ENCODE assay signal across 30 cellular contexts in genomic region chr12:20395791-20396550, GRCh38. TPM values are rescaled to one million over a fixed set of nuclear protein-coding genes. Genes with fewer than 3 reads are reported as not detected.
"Had no signal": no experiment of that assay in that cellular context is flagged by ENCODE, and none has a peak within 500 bp of the region (broad histone marks: within the 10 kb centered on the region; RNA-seq: fewer than 3 reads in every experiment).

No MANE protein-coding gene starts in this region.

- H3K27me3 ChIP-seq: brain microvascular endothelial cell, esophagus muscularis mucosa, foreskin keratinocyte, gastrocnemius medialis had no signal

- H3K27ac Mint-ChIP-seq: activated CD4-positive, alpha-beta memory T cell treated with anti-CD3 and anti-CD28 coated beads, Interleukin-2, amount 10 ng/mL, durations not matched to agents 7 days and 5 days; activated CD4-positive, alpha-beta T cell treated with anti-CD3 and anti-CD28 coated beads, Interleukin-2, amount 10 ng/mL, durations not matched to agents 7 days and 5 days; activated naive CD8-positive, alpha-beta T cell; activated T-cell treated with anti-CD3 and anti-CD28 coated beads, Interleukin-2, amount 50 U/mL, for 24 hours; activated T-cell treated with anti-CD3 and anti-CD28 coated beads, Interleukin-2, amount 50 U/mL, for 72 hours; effector memory CD8-positive, alpha-beta T cell; WTC11 had no signal

- H3K4me1 Mint-ChIP-seq: WTC11 had no signal

- H3K4me1 ChIP-seq: foreskin keratinocyte had no signal

- ATAC-seq: activated T-cell treated with anti-CD3 and anti-CD28 coated beads, Interleukin-2, amount 50 U/mL, for 72 hours; effector memory CD8-positive, alpha-beta T cell; foreskin keratinocyte; gastrocnemius medialis; WTC11 had no signal

- H3K27ac ChIP-seq: brain microvascular endothelial cell, esophagus muscularis mucosa, foreskin keratinocyte, gastrocnemius medialis, VCaP had no signal

- H3K27me3 Mint-ChIP-seq: activated CD4-positive, alpha-beta memory T cell treated with anti-CD3 and anti-CD28 coated beads, Interleukin-2, amount 10 ng/mL, durations not matched to agents 7 days and 5 days; activated CD4-positive, alpha-beta T cell treated with anti-CD3 and anti-CD28 coated beads, Interleukin-2, amount 10 ng/mL, durations not matched to agents 7 days and 5 days; activated naive CD8-positive, alpha-beta T cell; activated T-cell treated with anti-CD3 and anti-CD28 coated beads, Interleukin-2, amount 50 U/mL, for 24 hours; effector memory CD8-positive, alpha-beta T cell had no signal

- H3K36me3 ChIP-seq: brain microvascular endothelial cell, esophagus muscularis mucosa, gastrocnemius medialis had no signal

- H3K9me3 Mint-ChIP-seq: activated CD4-positive, alpha-beta memory T cell treated with anti-CD3 and anti-CD28 coated beads, Interleukin-2, amount 10 ng/mL, durations not matched to agents 7 days and 5 days; activated CD4-positive, alpha-beta T cell treated with anti-CD3 and anti-CD28 coated beads, Interleukin-2, amount 10 ng/mL, durations not matched to agents 7 days and 5 days; activated T-cell treated with anti-CD3 and anti-CD28 coated beads, Interleukin-2, amount 50 U/mL, for 24 hours; WTC11 had no signal

- H3K4me3 ChIP-seq: esophagus muscularis mucosa, gastrocnemius medialis had no signal

- DNase-seq: activated CD4-positive, alpha-beta memory T cell treated with anti-CD3 and anti-CD28 coated beads, Interleukin-2, amount 10 ng/mL, durations not matched to agents 7 days and 5 days; activated CD4-positive, alpha-beta T cell treated with anti-CD3 and anti-CD28 coated beads for 1 hour; activated CD4-positive, alpha-beta T cell treated with anti-CD3 and anti-CD28 coated beads for 4 hours; activated CD4-positive, alpha-beta T cell treated with anti-CD3 and anti-CD28 coated beads, Interleukin-2, amount 10 ng/mL, durations not matched to agents 7 days and 5 days; activated CD4-positive, alpha-beta T cell treated with anti-CD3 and anti-CD28 coated beads, Interleukin-2, amount 50 U/mL, for 4 hours; activated CD8-positive, alpha-beta memory T cell treated with anti-CD3 and anti-CD28 coated beads, Interleukin-2, amount 50 U/mL, for 48 hours; activated effector memory CD4-positive, alpha-beta T cell treated with Interleukin-2 at 50 U/mL for 16 hours; activated gamma-delta T cell treated with Interleukin-2 at 50 U/mL for 16 hours; activated naive CD4-positive, alpha-beta T cell treated with anti-CD3 and anti-CD28 coated beads, Interleukin-2, amount 50 U/mL, for 16 hours; activated naive CD4-positive, alpha-beta T cell treated with Interleukin-2 at 50 U/mL for 16 hours; activated T-cell treated with anti-CD3 and anti-CD28 coated beads for 4 hours; activated T-cell treated with anti-CD3 and anti-CD28 coated beads, Interleukin-2, amount 50 U/mL, for 24 hours; activated T-cell treated with anti-CD3 and anti-CD28 coated beads, Interleukin-2, amount 50 U/mL, for 72 hours; amniotic stem cell; anterior cingulate cortex; brain microvascular endothelial cell; caudate nucleus; cortex of kidney; dermis blood vessel endothelial cell; effector CD4-positive, alpha-beta T cell; effector memory CD8-positive, alpha-beta T cell; erythroblast; foreskin keratinocyte; gastrocnemius medialis; T-helper 2 cell had no signal

- H3K9me3 ChIP-seq: esophagus muscularis mucosa, gastrocnemius medialis had no signal

- H3K4me3 Mint-ChIP-seq: activated CD4-positive, alpha-beta memory T cell treated with anti-CD3 and anti-CD28 coated beads, Interleukin-2, amount 10 ng/mL, durations not matched to agents 7 days and 5 days; activated CD4-positive, alpha-beta T cell treated with anti-CD3 and anti-CD28 coated beads, Interleukin-2, amount 10 ng/mL, durations not matched to agents 7 days and 5 days; activated naive CD8-positive, alpha-beta T cell; activated T-cell treated with anti-CD3 and anti-CD28 coated beads, Interleukin-2, amount 50 U/mL, for 24 hours; activated T-cell treated with anti-CD3 and anti-CD28 coated beads, Interleukin-2, amount 50 U/mL, for 72 hours; effector memory CD8-positive, alpha-beta T cell; WTC11 had no signal

- H3K36me3 Mint-ChIP-seq: activated naive CD8-positive, alpha-beta T cell; WTC11 had no signal

RNA-seq across cellular contexts. Expression of gene PDE3A, which starts 27.6 kb away (rescaled TPM):
- total RNA-seq: activated CD4-positive, alpha-beta memory T cell treated with anti-CD3 and anti-CD28 coated beads, Interleukin-2, amount 10 ng/mL, durations not matched to agents 7 days and 5 days; activated CD4-positive, alpha-beta T cell treated with anti-CD3 and anti-CD28 coated beads, Interleukin-2, amount 10 ng/mL, durations not matched to agents 7 days and 5 days; activated T-cell treated with anti-CD3 and anti-CD28 coated beads, Interleukin-2, amount 50 U/mL, for 72 hours; foreskin keratinocyte; T-helper 1 cell treated with Interleukin-12 subunit alpha and Interleukin-12 subunit beta and Interleukin-4 antibody, amounts not matched to agents 30 ng/mL and 1 ng/mL, for 36 hours had no signal
- polyA plus RNA-seq: foreskin keratinocyte had no signal
